21 cellular contexts compared by ENCODE assay signal in genomic region chr11:69691449-69691848, GRCh38. TPM values are rescaled to one million over a fixed set of nuclear protein-coding genes. Genes with fewer than 3 reads are reported as not detected.
DNase-seq lines count a peak whose midpoint lies in the region; ATAC-seq and TF ChIP-seq lines count a peak whose summit lies in the region.
"Had no signal": no experiment of that assay in that cellular context is flagged by ENCODE, and none has a peak within 500 bp of the region (broad histone marks: within the 10 kb centered on the region; RNA-seq: fewer than 3 reads in every experiment).

No MANE protein-coding gene starts in this region.

- H3K4me3 Mint-ChIP-seq in activated naive CD4-positive, alpha-beta T cell treated with anti-CD3 and anti-CD28 coated beads for 36 hours: no peak overlapping the region
- H3K4me3 Mint-ChIP-seq in activated naive CD4-positive, alpha-beta T cell treated with anti-CD3 and anti-CD28 coated beads, Interleukin-2, amount 10 ng/mL, durations not matched to agents 7 days and 5 days: no peak overlapping the region
- no peak overlapping the region for H3K4me3 Mint-ChIP-seq in chondrocyte (ENCODE audit: unreplicated experiment)
- H3K4me3 Mint-ChIP-seq: neural crest cell; stimulated activated memory B cell treated with anti-CD40 and anti-IgM and Interleukin-4, amounts not matched to agents 10 μg/mL and 1 μg/mL and 100 μg/mL, for 72 hours had no signal

- peaks cover 3% of the 10 kb centered on the region for H3K36me3 Mint-ChIP-seq in activated naive CD4-positive, alpha-beta T cell treated with anti-CD3 and anti-CD28 coated beads for 36 hours (ENCODE audit: low read depth)
- H3K36me3 Mint-ChIP-seq in activated naive CD4-positive, alpha-beta T cell treated with anti-CD3 and anti-CD28 coated beads, Interleukin-2, amount 10 ng/mL, durations not matched to agents 7 days and 5 days: no peaks in the 10 kb centered on the region
- H3K36me3 Mint-ChIP-seq in chondrocyte (ENCODE audit: low read depth): peaks cover 4% of the 10 kb centered on the region

- peaks cover 0 to 3% (median 0%) of the 10 kb centered on the region in 3 donors for H3K27me3 ChIP-seq in sigmoid colon
- peaks cover 0 to 28% (median under 1%) of the 10 kb centered on the region in 45 donors for H3K27me3 ChIP-seq in dorsolateral prefrontal cortex
- H3K27me3 ChIP-seq: MG63 had no signal

- WGBS in sigmoid colon, 2 donors: 86 to 94% methylated on average over 2 of the region's 2 CpGs

- peaks cover 4% of the 10 kb centered on the region for H3K9me3 Mint-ChIP-seq in activated naive CD4-positive, alpha-beta T cell treated with anti-CD3 and anti-CD28 coated beads for 36 hours
- no peaks in the 10 kb centered on the region for H3K9me3 Mint-ChIP-seq in activated naive CD4-positive, alpha-beta T cell treated with anti-CD3 and anti-CD28 coated beads, Interleukin-2, amount 10 ng/mL, durations not matched to agents 7 days and 5 days
- peaks cover 10% of the 10 kb centered on the region for H3K9me3 Mint-ChIP-seq in chondrocyte (ENCODE audit: low read depth)

- no peak for TF ChIP-seq POLR2A in sigmoid colon (IDR thresholded peaks at IDR 0.05)

- CTCF ChIA-PET in activated naive CD4-positive, alpha-beta T cell treated with anti-CD3 and anti-CD28 coated beads for 36 hours (lab: Charles Lee): interaction anchor here (0.6 kb wide), 1 partner anchor 21 kb away, joined by 4 read pairs; no protein-coding TSS in a partner anchor
- CTCF ChIA-PET in activated naive CD4-positive, alpha-beta T cell treated with anti-CD3 and anti-CD28 coated beads, Interleukin-2, amount 10 ng/mL, durations not matched to agents 7 days and 5 days (lab: Charles Lee): no interaction called here

- H3K27ac ChIP-seq in sigmoid colon (no peak overlapping the region), dorsolateral prefrontal cortex (no peak overlapping the region)
- H3K27ac ChIP-seq: C4-2B, tibial artery, WERI-Rb-1 had no signal

- no peaks in the 10 kb centered on the region for H3K4me1 ChIP-seq in sigmoid colon
- H3K4me1 ChIP-seq: tibial artery had no signal

- H3K27me3 Mint-ChIP-seq in activated naive CD4-positive, alpha-beta T cell treated with anti-CD3 and anti-CD28 coated beads for 36 hours (ENCODE audit: low read depth): peaks cover 34% of the 10 kb centered on the region
- H3K27me3 Mint-ChIP-seq in activated naive CD4-positive, alpha-beta T cell treated with anti-CD3 and anti-CD28 coated beads, Interleukin-2, amount 10 ng/mL, durations not matched to agents 7 days and 5 days: peaks cover 55% of the 10 kb centered on the region
- H3K27me3 Mint-ChIP-seq in chondrocyte (ENCODE audit: low read depth): no peaks in the 10 kb centered on the region

- TF ChIP-seq CTCF in chondrocyte (IDR thresholded peaks at IDR 0.05) (no peak), sigmoid colon (IDR thresholded peaks at IDR 0.05) (no peak), dorsolateral prefrontal cortex (IDR thresholded peaks at IDR 0.05 in 54 of 56, conservative IDR thresholded peaks at IDR 0.05 in 2 of 56; ENCODE audit: low read depth in 1 of 56, partially characterized antibody in 56 of 56) (no peak)

- ATAC-seq in GM19351 (IDR thresholded peaks at IDR 0.05; ENCODE audit: unreplicated experiment): no peak
- ATAC-seq: left cardiac atrium; stimulated activated memory B cell treated with anti-CD40 and anti-IgM and Interleukin-4, amounts not matched to agents 10 μg/mL and 1 μg/mL and 100 μg/mL, for 72 hours had no signal

- H3K27ac Mint-ChIP-seq in activated naive CD4-positive, alpha-beta T cell treated with anti-CD3 and anti-CD28 coated beads for 36 hours: peak overlapping the region; percentile 61
- no peak overlapping the region for H3K27ac Mint-ChIP-seq in activated naive CD4-positive, alpha-beta T cell treated with anti-CD3 and anti-CD28 coated beads, Interleukin-2, amount 10 ng/mL, durations not matched to agents 7 days and 5 days
- H3K27ac Mint-ChIP-seq in chondrocyte (ENCODE audit: unreplicated experiment): peak overlapping the region; percentile 63
- H3K27ac Mint-ChIP-seq: stimulated activated memory B cell treated with anti-CD40 and anti-IgM and Interleukin-4, amounts not matched to agents 10 μg/mL and 1 μg/mL and 100 μg/mL, for 72 hours had no signal

- no peak for TF ChIP-seq EP300 in sigmoid colon (IDR thresholded peaks at IDR 0.05)

- H3K9me3 ChIP-seq in sigmoid colon: no peaks in the 10 kb centered on the region
- H3K9me3 ChIP-seq: MG63 had no signal

- peaks cover 8% of the 10 kb centered on the region for H3K4me1 Mint-ChIP-seq in activated naive CD4-positive, alpha-beta T cell treated with anti-CD3 and anti-CD28 coated beads for 36 hours (ENCODE audit: low read depth)
- peaks cover 3% of the 10 kb centered on the region for H3K4me1 Mint-ChIP-seq in activated naive CD4-positive, alpha-beta T cell treated with anti-CD3 and anti-CD28 coated beads, Interleukin-2, amount 10 ng/mL, durations not matched to agents 7 days and 5 days
- H3K4me1 Mint-ChIP-seq in chondrocyte (ENCODE audit: low read depth): no peaks in the 10 kb centered on the region
- H3K4me1 Mint-ChIP-seq: stimulated activated memory B cell treated with anti-CD40 and anti-IgM and Interleukin-4, amounts not matched to agents 10 μg/mL and 1 μg/mL and 100 μg/mL, for 72 hours had no signal

- DNase-seq in activated naive CD4-positive, alpha-beta T cell treated with anti-CD3 and anti-CD28 coated beads for 36 hours: peak; percentile 56
- no peak for DNase-seq in activated naive CD4-positive, alpha-beta T cell treated with anti-CD3 and anti-CD28 coated beads, Interleukin-2, amount 10 ng/mL, durations not matched to agents 7 days and 5 days
- peak; percentile 72 for DNase-seq in RKO (ENCODE audit: low spot score)
- DNase-seq in chondrocyte (ENCODE audit: low spot score): no peak
- DNase-seq in sigmoid colon: peak; percentile 3
- DNase-seq in germinal center (ENCODE audit: low spot score): no peak
- DNase-seq in dorsolateral prefrontal cortex: no peak
- DNase-seq: amygdala, DMS53, left cardiac atrium, MG63, NCI-H1694 treated with DMSO at 0.1 percent for 48 hours, NCI-H446 treated with DMSO at 0.1 percent for 48 hours, WERI-Rb-1 had no signal

- no peaks in the 10 kb centered on the region for H3K36me3 ChIP-seq in sigmoid colon
- H3K36me3 ChIP-seq: MG63, tibial artery, WERI-Rb-1 had no signal

- intact Hi-C loops in activated naive CD4-positive, alpha-beta T cell treated with anti-CD3 and anti-CD28 coated beads for 36 hours (cut with micrococcal nuclease): no loop called here
- intact Hi-C loops in sigmoid colon (cut with DNase I) (no loop called here), dorsolateral prefrontal cortex (cut with DNase I) (loop anchor here (5.0 to 10.0 kb wide), 2 partner anchors 223 to 496 kb away; no protein-coding TSS in a partner anchor)

- H3K4me3 ChIP-seq in sigmoid colon (no peak overlapping the region), dorsolateral prefrontal cortex (no peak overlapping the region)
- H3K4me3 ChIP-seq: MG63, tibial artery had no signal

RNA-seq across cellular contexts. Expression of gene FGF19, which starts 12.4 kb away (rescaled TPM):
- total RNA-seq in activated naive CD4-positive, alpha-beta T cell treated with anti-CD3 and anti-CD28 coated beads for 36 hours: under 1 TPM in 1 of 2 experiments, not detected in 1; 0.10 TPM
- total RNA-seq in chondrocyte (not detected in 3 replicates), sigmoid colon (not detected), dorsolateral prefrontal cortex (not detected)
- polyA plus RNA-seq in sigmoid colon: not detected
- total RNA-seq: activated CD8-positive, alpha-beta memory T cell treated with anti-CD3 and anti-CD28 coated beads for 36 hours; frontal cortex; left cardiac atrium had no signal

RNA-seq across cellular contexts. Expression of gene LTO1, which starts 16.3 kb away (rescaled TPM):
- total RNA-seq in activated naive CD4-positive, alpha-beta T cell treated with anti-CD3 and anti-CD28 coated beads for 36 hours: 10 to 100 TPM; 14.8 to 14.9 TPM
- 15.5 to 21.9 TPM (median 16.2 TPM) in 3 replicates for total RNA-seq in chondrocyte
- total RNA-seq in sigmoid colon: 10 to 100 TPM; 19.3 to 42.9 (median 21.0) TPM
- polyA plus RNA-seq in sigmoid colon: 10 to 100 TPM; 12.0 to 25.7 (median 16.2) TPM
- 10 to 100 TPM; 33.4 to 74.6 (median 51.9) TPM for total RNA-seq in dorsolateral prefrontal cortex

RNA-seq across cellular contexts. Expression of gene CCND1, which starts 50.5 kb away (rescaled TPM):
- total RNA-seq in activated naive CD4-positive, alpha-beta T cell treated with anti-CD3 and anti-CD28 coated beads for 36 hours: under 1 TPM; 0.22 to 0.74 TPM
- total RNA-seq in chondrocyte (129 to 300 TPM (median 130 TPM) in 3 replicates), sigmoid colon (10 to 100 TPM in 3 of 4 donors, 1 to 10 TPM in 1; 7.7 to 56.8 (median 31.1) TPM), dorsolateral prefrontal cortex (10 to 100 TPM; 12.7 to 68.0 (median 31.1) TPM)
- 10 to 100 TPM; 12.0 to 18.8 (median 14.8) TPM for polyA plus RNA-seq in sigmoid colon

Comparison
In these comparisons a context has a peak if more than half of its experiments do, and no peak if none do; other contexts are left out.
1. DNase-seq: peak in activated naive CD4-positive, alpha-beta T cell treated with anti-CD3 and anti-CD28 coated beads for 36 hours (single experiment), RKO (single experiment) and sigmoid colon (single experiment); none in activated naive CD4-positive, alpha-beta T cell treated with anti-CD3 and anti-CD28 coated beads, Interleukin-2, amount 10 ng/mL, durations not matched to agents 7 days and 5 days (single experiment), chondrocyte (single experiment), germinal center (single experiment) and dorsolateral prefrontal cortex (0 of 10).
2. RNA of gene CCND1, which starts 50.5 kb away (total RNA-seq): 129 to 300 TPM in chondrocyte, 7.7 to 56.8 TPM in sigmoid colon and 12.7 to 68.0 TPM in dorsolateral prefrontal cortex; 0.22 to 0.74 TPM in activated naive CD4-positive, alpha-beta T cell treated with anti-CD3 and anti-CD28 coated beads for 36 hours; every median in the first group is over 4 times any median in the second.
3. intact Hi-C loops: an anchor here in dorsolateral prefrontal cortex (5.0 to 10.0 kb wide); none called in activated naive CD4-positive, alpha-beta T cell treated with anti-CD3 and anti-CD28 coated beads for 36 hours and sigmoid colon.